Comparison of ENCODE assay signal across 19 cellular contexts in the genomic region with DNA sequence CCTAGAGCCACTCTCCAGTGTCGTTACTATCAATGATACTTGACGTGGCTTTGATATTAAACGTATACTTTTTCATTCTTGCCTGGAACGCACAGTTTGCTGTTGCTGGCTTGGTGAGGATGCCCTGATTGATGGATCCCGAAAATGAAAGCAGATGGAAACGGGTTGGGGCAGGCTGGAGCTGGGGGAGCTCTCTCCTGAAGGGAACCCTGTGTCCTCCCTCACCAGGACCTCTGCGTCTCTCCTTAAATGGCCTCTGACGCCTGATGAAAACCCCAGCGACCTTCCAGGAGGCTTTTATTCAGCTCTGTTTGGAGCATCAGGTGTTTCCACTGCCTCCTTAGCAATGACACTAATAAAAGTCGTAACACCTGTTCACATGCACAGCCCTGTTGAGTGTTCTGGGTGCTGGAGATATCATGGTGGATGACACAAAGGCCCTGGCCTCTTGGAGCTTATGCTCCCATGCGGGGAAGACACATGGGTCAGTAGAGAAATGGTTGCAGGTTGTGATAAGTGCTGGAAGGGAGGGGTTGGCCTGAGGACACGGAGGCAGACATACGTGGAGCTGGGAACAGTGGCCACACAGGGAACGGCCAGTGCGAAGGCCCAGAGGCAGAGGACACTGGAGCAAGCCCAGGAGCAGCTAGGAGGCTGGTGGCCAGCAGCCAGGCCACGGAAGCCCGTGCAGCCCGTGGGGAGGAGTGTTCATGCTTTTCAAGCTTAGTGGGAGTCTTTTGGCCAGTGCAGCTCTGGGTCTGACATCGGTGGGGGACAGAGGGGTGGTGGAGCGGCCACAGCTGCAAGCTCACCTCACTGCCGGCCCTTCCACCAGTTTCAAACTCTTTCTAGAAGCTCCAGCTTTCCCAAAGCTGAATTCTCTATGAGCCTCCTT. TPM values are rescaled to one million over a fixed set of nuclear protein-coding genes. Genes with fewer than 3 reads are reported as not detected.
DNase-seq lines count a peak whose midpoint lies in the region; ATAC-seq and TF ChIP-seq lines count a peak whose summit lies in the region.
"Had no signal": no experiment of that assay in that cellular context is flagged by ENCODE, and none has a peak within 500 bp of the region (broad histone marks: within the 10 kb centered on the region; RNA-seq: fewer than 3 reads in every experiment).

No MANE protein-coding gene starts in this region.

- no peak overlapping the region for H3K4me2 ChIP-seq in trophoblast cell (ENCODE audit: low read length)

- no peak overlapping the region for H3K18ac ChIP-seq in trophoblast cell (ENCODE audit: low read length)

- DNase-seq in cardiac septum (ENCODE audit: low spot score): peak; percentile 50
- no peak for DNase-seq in left ventricle myocardium superior
- DNase-seq in RWPE2 (ENCODE audit: low spot score): peak; percentile 48
- DNase-seq in nephron progenitor cell: no peak
- DNase-seq in trophoblast cell: no peak
- no peak for DNase-seq in T1000 (lab: John Stamatoyannopoulos, UW)
- DNase-seq: activated CD4-positive, alpha-beta T cell treated with anti-CD3 and anti-CD28 coated beads for 1 hour; cortex of kidney; kidney glomerular epithelial cell; MG63; midbrain; retina; testis had no signal

- H4K91ac ChIP-seq in trophoblast cell (ENCODE audit: low read depth, low read length): no peak overlapping the region

- no CpG with 5 or more reads among the region's 21 CpGs for WGBS in trophoblast cell (ENCODE audit: extremely low coverage, insufficient coverage, insufficient read length)

- no peaks in the 10 kb centered on the region for H3K4me1 Mint-ChIP-seq in nephron progenitor cell
- H3K4me1 Mint-ChIP-seq: neural crest cell had no signal

- H3K9ac ChIP-seq in trophoblast cell (ENCODE audit: low read length): no peak overlapping the region

- H3K27me3 ChIP-seq in RWPE2 (ENCODE audit: insufficient read depth, poor library complexity, severe bottlenecking): no peaks in the 10 kb centered on the region
- no peaks in the 10 kb centered on the region for H3K27me3 ChIP-seq in trophoblast cell (ENCODE audit: insufficient read depth, low read length)
- H3K27me3 ChIP-seq: body of pancreas, MG63, Peyer's patch, testis had no signal

- H4K8ac ChIP-seq in trophoblast cell (ENCODE audit: low read depth, low read length): no peak overlapping the region

- no peaks in the 10 kb centered on the region for H3K36me3 Mint-ChIP-seq in nephron progenitor cell (ENCODE audit: low read depth)

- H3K9me3 ChIP-seq in RWPE2 (ENCODE audit: severe bottlenecking) (no peaks in the 10 kb centered on the region), trophoblast cell (ENCODE audit: insufficient read depth, low read depth, low read length) (no peaks in the 10 kb centered on the region)
- H3K9me3 ChIP-seq: body of pancreas, MG63, Peyer's patch, testis had no signal

- H2BK12ac ChIP-seq in trophoblast cell (ENCODE audit: low read length): no peak overlapping the region

- no peak overlapping the region for H3K4me3 ChIP-seq in RWPE2 (ENCODE audit: severe bottlenecking)
- H3K4me3 ChIP-seq in trophoblast cell (ENCODE audit: low read depth, low read length): no peak overlapping the region
- H3K4me3 ChIP-seq: body of pancreas, MG63, Peyer's patch, testis had no signal

- H3K4me1 ChIP-seq in RWPE2 (ENCODE audit: insufficient read depth, poor library complexity, severe bottlenecking) (no peaks in the 10 kb centered on the region), trophoblast cell (ENCODE audit: control insufficient read depth in 1 of 2, insufficient read depth in 2 of 2, low read length in 2 of 2) (no peaks in the 10 kb centered on the region)
- H3K4me1 ChIP-seq: body of pancreas, testis had no signal

- H3K79me2 ChIP-seq in trophoblast cell (ENCODE audit: control insufficient read depth, insufficient read depth, low read length, poor library complexity): no peaks in the 10 kb centered on the region

- H3K27ac ChIP-seq in RWPE2 (ENCODE audit: poor library complexity, severe bottlenecking) (no peak overlapping the region), trophoblast cell (ENCODE audit: low read depth, low read length) (no peak overlapping the region)
- H3K27ac ChIP-seq: body of pancreas, Peyer's patch, testis had no signal

- H3K79me1 ChIP-seq in trophoblast cell (ENCODE audit: low read length): no peaks in the 10 kb centered on the region

- H3K14ac ChIP-seq in trophoblast cell (ENCODE audit: low read length): no peak overlapping the region

- H3K27me3 Mint-ChIP-seq in nephron progenitor cell (ENCODE audit: low read depth, poor library complexity): no peaks in the 10 kb centered on the region
- H3K27me3 Mint-ChIP-seq: activated naive CD8-positive, alpha-beta T cell had no signal

- no peak overlapping the region for H2AFZ ChIP-seq in trophoblast cell (ENCODE audit: insufficient read depth, low read length, poor library complexity)

- ATAC-seq in left ventricle myocardium superior (no peak), RWPE2 (ENCODE audit: low read depth) (no peak), GM18502 (IDR thresholded peaks at IDR 0.05; ENCODE audit: poor library complexity, unreplicated experiment) (no peak)
- ATAC-seq: body of pancreas, SK-N-SH treated with all-trans-retinoic acid at 6 μM for 48 hours had no signal

- H3K9me3 Mint-ChIP-seq in nephron progenitor cell: no peaks in the 10 kb centered on the region
- H3K9me3 Mint-ChIP-seq: neural crest cell had no signal

- no peak overlapping the region for H3K23ac ChIP-seq in trophoblast cell (ENCODE audit: low read length)

- no peak overlapping the region for H2BK120ac ChIP-seq in trophoblast cell (ENCODE audit: insufficient read depth, low read length, poor library complexity)

- TF ChIP-seq CTCF in RWPE2 (IDR thresholded peaks at IDR 0.05; ENCODE audit: poor library complexity, severe bottlenecking) (no peak), nephron progenitor cell (IDR thresholded peaks at IDR 0.05) (no peak)

- no peak overlapping the region for H2AK5ac ChIP-seq in trophoblast cell (ENCODE audit: low read length)

- intact Hi-C loops in cardiac septum (cut with DNase I) (no loop called here), left ventricle myocardium superior (cut with micrococcal nuclease) (no loop called here)

- no peak overlapping the region for H3K4me3 Mint-ChIP-seq in nephron progenitor cell
- H3K4me3 Mint-ChIP-seq: activated naive CD8-positive, alpha-beta T cell; neural crest cell had no signal

- H3K36me3 ChIP-seq in RWPE2 (ENCODE audit: low read depth): no peaks in the 10 kb centered on the region
- H3K36me3 ChIP-seq in trophoblast cell (ENCODE audit: control insufficient read depth in 1 of 2, insufficient read depth in 2 of 2, low read length in 2 of 2): peaks cover 2 to 9% of the 10 kb centered on the region in 2 experiments
- H3K36me3 ChIP-seq: MG63, Peyer's patch had no signal

- no peak overlapping the region for H3K4ac ChIP-seq in trophoblast cell (ENCODE audit: low read depth, low read length)

- H3K27ac Mint-ChIP-seq in nephron progenitor cell: peak overlapping the region; percentile 29
- H3K27ac Mint-ChIP-seq: activated naive CD8-positive, alpha-beta T cell had no signal

- no peak overlapping the region for H4K12ac ChIP-seq in trophoblast cell (ENCODE audit: low read depth, low read length)

- no peak overlapping the region for H2BK5ac ChIP-seq in trophoblast cell (ENCODE audit: low read depth, low read length, poor library complexity)

RNA-seq across cellular contexts. Expression of a gene that starts 7.5 kb away (rescaled TPM):
- total RNA-seq in cardiac septum (1.1 TPM), left ventricle myocardium superior (0.45 TPM)
- 0.15 and 0.23 TPM in 2 replicates for polyA plus RNA-seq in trophoblast cell (2013)

RNA-seq across cellular contexts. Expression of a gene that starts 36.3 kb away (rescaled TPM):
- total RNA-seq in cardiac septum (19.1 TPM), left ventricle myocardium superior (14.6 TPM)
- 12.0 and 14.8 TPM in 2 replicates for polyA plus RNA-seq in trophoblast cell (2013)

Comparison
In these comparisons a context has a peak if more than half of its experiments do, and no peak if none do; other contexts are left out.
1. DNase-seq: peak in cardiac septum (single experiment) and RWPE2 (single experiment); none in left ventricle myocardium superior (single experiment), nephron progenitor cell (single experiment), trophoblast cell (0 of 2) and T1000 (single experiment).